ENCODE assay signal across 18 cellular contexts in the genomic region with DNA sequence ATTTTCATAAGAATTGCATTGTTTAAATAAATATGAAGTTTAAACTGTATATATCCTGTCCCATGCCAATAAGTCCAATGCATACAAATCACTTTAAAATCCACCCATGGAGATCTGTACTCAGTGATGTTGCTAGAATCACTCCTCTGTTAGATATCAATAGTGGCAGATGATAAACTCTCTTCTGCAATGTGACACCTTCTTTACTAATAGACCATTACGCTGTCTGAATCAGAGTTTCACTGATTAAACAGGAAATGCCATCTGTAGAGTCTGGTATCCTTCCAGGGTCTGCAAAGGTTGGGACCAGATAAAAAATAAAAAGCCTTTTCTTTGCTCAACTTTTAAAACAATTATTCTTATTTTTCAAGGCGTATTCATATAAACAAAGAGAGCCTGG.
DNase-seq lines count a peak whose midpoint lies in the region; ATAC-seq and TF ChIP-seq lines count a peak whose summit lies in the region.
"Had no signal": no experiment of that assay in that cellular context is flagged by ENCODE, and none has a peak within 500 bp of the region (broad histone marks: within the 10 kb centered on the region; RNA-seq: fewer than 3 reads in every experiment).

No MANE protein-coding gene starts in this region.

- H3K4me3 ChIP-seq in mammary epithelial cell (replicated peaks in 1 of 3; ENCODE audit: insufficient read depth in 1 of 3, low read depth in 2 of 3, low read length in 3 of 3): no peak overlapping the region
- no peak overlapping the region for H3K4me3 ChIP-seq in breast epithelium
- H3K4me3 ChIP-seq in SK-N-SH (ENCODE audit: low read depth in 2 of 2, low read length in 1 of 2): no peak overlapping the region
- H3K4me3 ChIP-seq: BLaER1, HAP-1, PC-9 had no signal

- no peaks in the 10 kb centered on the region for H3K27me3 ChIP-seq in mammary epithelial cell (ENCODE audit: insufficient read depth, low read length)
- H3K27me3 ChIP-seq in breast epithelium: peaks cover 0 to 12% of the 10 kb centered on the region in 2 donors
- no peaks in the 10 kb centered on the region for H3K27me3 ChIP-seq in SK-N-SH (ENCODE audit: insufficient read depth)
- H3K27me3 ChIP-seq: BLaER1 had no signal

- intact Hi-C loops in mammary epithelial cell (cut with micrococcal nuclease): no loop called here
- intact Hi-C loops in breast epithelium (cut with DNase I; ENCODE audit: low total_unique reads): no loop called here

- no peaks in the 10 kb centered on the region for H3K79me2 ChIP-seq in mammary epithelial cell (ENCODE audit: insufficient read depth, low read length)
- H3K79me2 ChIP-seq in SK-N-SH (ENCODE audit: insufficient read depth): no peaks in the 10 kb centered on the region

- no peak overlapping the region for H3K9ac ChIP-seq in mammary epithelial cell (ENCODE audit: insufficient read depth, low read length)
- H3K9ac ChIP-seq in SK-N-SH: no peak overlapping the region
- H3K9ac ChIP-seq: BLaER1 had no signal

- TF ChIP-seq CTCF in mammary epithelial cell (conservative IDR thresholded peaks at IDR 0.05 in 1 of 2, IDR thresholded peaks at IDR 0.05 in 1 of 2; ENCODE audit: extremely low read depth in 1 of 2, insufficient read depth in 1 of 2, low read depth in 1 of 2, low read length in 2 of 2) (no peak), breast epithelium (IDR thresholded peaks at IDR 0.05) (no peak), SK-N-SH (IDR thresholded peaks at IDR 0.05) (no peak)

- TF ChIP-seq POLR2A in breast epithelium (IDR thresholded peaks at IDR 0.05): no peak

- no peak for ATAC-seq in HG02884 (IDR thresholded peaks at IDR 0.05; ENCODE audit: unreplicated experiment)
- ATAC-seq in HG03175 (IDR thresholded peaks at IDR 0.05; ENCODE audit: unreplicated experiment): no peak
- ATAC-seq: CD8-positive, alpha-beta T cell; T-cell had no signal

- TF ChIP-seq EP300 in SK-N-SH (IDR thresholded peaks at IDR 0.05; ENCODE audit: borderline replicate concordance in 1 of 2, low read depth in 1 of 2, low read length in 1 of 2): peak; percentile 14 to 23; a peak in 2 of 4 replicates

- no peaks in the 10 kb centered on the region for H3K36me3 ChIP-seq in mammary epithelial cell (ENCODE audit: insufficient read depth, low read length)
- H3K36me3 ChIP-seq in breast epithelium: no peaks in the 10 kb centered on the region
- H3K36me3 ChIP-seq in SK-N-SH (replicated peaks in 1 of 2; ENCODE audit: control insufficient read depth in 1 of 2, insufficient read depth in 2 of 2, low read length in 1 of 2): no peaks in the 10 kb centered on the region
- H3K36me3 ChIP-seq: BLaER1, HAP-1 had no signal

- no peaks in the 10 kb centered on the region for H3K4me1 ChIP-seq in mammary epithelial cell (ENCODE audit: insufficient read depth, low read length)
- H3K4me1 ChIP-seq in breast epithelium: no peaks in the 10 kb centered on the region
- peaks cover 28 to 67% of the 10 kb centered on the region in 2 experiments for H3K4me1 ChIP-seq in SK-N-SH (ENCODE audit: control insufficient read depth in 1 of 2, insufficient read depth in 2 of 2, low read depth in 1 of 2, low read length in 1 of 2)
- H3K4me1 ChIP-seq: BLaER1, HAP-1 had no signal

- CTCF ChIA-PET in mammary epithelial cell (lab: Charles Lee; ENCODE audit: low non-redundant PET): no interaction called here
- CTCF ChIA-PET in SK-N-SH (lab: Yijun Ruan, JAX): interaction anchor here (0.6 to 5.4 kb wide), 3 partner anchors 20 to 1398 kb away, joined by 3 to 45 read pairs (median 29); no protein-coding TSS in a partner anchor

- H3K4me2 ChIP-seq in mammary epithelial cell (ENCODE audit: insufficient read depth, low read depth, low read length) (no peak overlapping the region), SK-N-SH (peak overlapping the region; percentile 55)
- H3K4me2 ChIP-seq: BLaER1, PC-9 had no signal

- peak; percentile 8 for DNase-seq in mammary epithelial cell
- DNase-seq in breast epithelium (ENCODE audit: low spot score in 2 of 2): no peak
- DNase-seq in NCI-H2171 treated with DMSO at 0.1 percent for 48 hours (lab: John Stamatoyannopoulos, UW): peak; percentile 88
- DNase-seq in SK-N-SH: no peak
- DNase-seq in NK-92 treated with Interleukin-12 subunit alpha and Interleukin-12 subunit beta, amount 100 ng/mL, for 24 hours (lab: John Stamatoyannopoulos, UW): no peak
- DNase-seq in NCI-H2029 (lab: John Stamatoyannopoulos, UW): no peak
- DNase-seq: CD8-positive, alpha-beta T cell; Kasumi-1; NCI-H1436 treated with DMSO at 0.1 percent for 48 hours; NCI-H2081 treated with DMSO at 0.1 percent for 48 hours; NCI-H226; NCI-H526; T-cell had no signal

- no peaks in the 10 kb centered on the region for H3K9me2 ChIP-seq in SK-N-SH

- H2AFZ ChIP-seq in mammary epithelial cell (ENCODE audit: low read depth, low read length): no peak overlapping the region
- H2AFZ ChIP-seq in SK-N-SH (ENCODE audit: low read depth): peak overlapping the region; percentile 47; the same call in 1 of the 2 replicates
- H2AFZ ChIP-seq: PC-9 had no signal

- H3K27ac ChIP-seq in mammary epithelial cell (ENCODE audit: insufficient read depth, low read depth, low read length): no peak overlapping the region
- H3K27ac ChIP-seq in breast epithelium: no peak overlapping the region
- H3K27ac ChIP-seq in SK-N-SH (ENCODE audit: low read depth in 2 of 2, low read length in 1 of 2): peak overlapping the region in 1 of 2 experiments; percentile 85; a peak in 2 of 4 replicates
- H3K27ac ChIP-seq: BLaER1, PC-9 had no signal

- 85% methylated on average over 2 of the region's 2 CpGs for WGBS in mammary epithelial cell (ENCODE audit: low coverage, missing lambda C conversion rate)
- WGBS in SK-N-SH (ENCODE audit: low lambda C conversion rate): 23% methylated on average over 2 of the region's 2 CpGs

- H4K20me1 ChIP-seq in mammary epithelial cell (ENCODE audit: insufficient read depth, low read length): no peaks in the 10 kb centered on the region
- no peaks in the 10 kb centered on the region for H4K20me1 ChIP-seq in SK-N-SH (ENCODE audit: insufficient read depth)
- H4K20me1 ChIP-seq: BLaER1 had no signal

- no peak for TF ChIP-seq RAD21 in SK-N-SH (IDR thresholded peaks at IDR 0.05; ENCODE audit: low read length)

- POLR2A ChIA-PET in SK-N-SH (lab: Yijun Ruan, JAX): no interaction called here

- H3K9me3 ChIP-seq in mammary epithelial cell (replicated peaks; ENCODE audit: insufficient read depth, low read length) (no peaks in the 10 kb centered on the region), breast epithelium (no peaks in the 10 kb centered on the region), SK-N-SH (no peaks in the 10 kb centered on the region)
- H3K9me3 ChIP-seq: BLaER1, HAP-1 had no signal

- H3F3A ChIP-seq in SK-N-SH (replicated peaks; ENCODE audit: insufficient read depth): no peaks in the 10 kb centered on the region

- in situ Hi-C loops in mammary epithelial cell (cut with MboI; ENCODE audit: low sequenced_read_pairs in 2 of 2): no loop called here

- dilution Hi-C loops in mammary epithelial cell (cut with HindIII; ENCODE audit: low sequenced_read_pairs): no loop called here

- BruUV-seq in mammary epithelial cell (replicated peaks; lab: Mats Ljungman, UMichigan): no TSS peak

TF ChIP-seq in SK-N-SH, 30 proteins besides CTCF, POLR2A, EP300 and RAD21 (continues in another document):
- TF ChIP-seq, protein P1, sequence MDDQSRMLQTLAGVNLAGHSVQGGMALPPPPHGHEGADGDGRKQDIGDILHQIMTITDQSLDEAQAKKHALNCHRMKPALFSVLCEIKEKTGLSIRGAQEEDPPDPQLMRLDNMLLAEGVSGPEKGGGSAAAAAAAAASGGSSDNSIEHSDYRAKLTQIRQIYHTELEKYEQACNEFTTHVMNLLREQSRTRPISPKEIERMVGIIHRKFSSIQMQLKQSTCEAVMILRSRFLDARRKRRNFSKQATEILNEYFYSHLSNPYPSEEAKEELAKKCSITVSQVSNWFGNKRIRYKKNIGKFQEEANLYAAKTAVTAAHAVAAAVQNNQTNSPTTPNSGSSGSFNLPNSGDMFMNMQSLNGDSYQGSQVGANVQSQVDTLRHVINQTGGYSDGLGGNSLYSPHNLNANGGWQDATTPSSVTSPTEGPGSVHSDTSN (IDR thresholded peaks at IDR 0.05): peak; percentile 71
- TF ChIP-seq RXRA (IDR thresholded peaks at IDR 0.05; ENCODE audit: borderline replicate concordance, low read depth): no peak
- TF ChIP-seq, protein P2, sequence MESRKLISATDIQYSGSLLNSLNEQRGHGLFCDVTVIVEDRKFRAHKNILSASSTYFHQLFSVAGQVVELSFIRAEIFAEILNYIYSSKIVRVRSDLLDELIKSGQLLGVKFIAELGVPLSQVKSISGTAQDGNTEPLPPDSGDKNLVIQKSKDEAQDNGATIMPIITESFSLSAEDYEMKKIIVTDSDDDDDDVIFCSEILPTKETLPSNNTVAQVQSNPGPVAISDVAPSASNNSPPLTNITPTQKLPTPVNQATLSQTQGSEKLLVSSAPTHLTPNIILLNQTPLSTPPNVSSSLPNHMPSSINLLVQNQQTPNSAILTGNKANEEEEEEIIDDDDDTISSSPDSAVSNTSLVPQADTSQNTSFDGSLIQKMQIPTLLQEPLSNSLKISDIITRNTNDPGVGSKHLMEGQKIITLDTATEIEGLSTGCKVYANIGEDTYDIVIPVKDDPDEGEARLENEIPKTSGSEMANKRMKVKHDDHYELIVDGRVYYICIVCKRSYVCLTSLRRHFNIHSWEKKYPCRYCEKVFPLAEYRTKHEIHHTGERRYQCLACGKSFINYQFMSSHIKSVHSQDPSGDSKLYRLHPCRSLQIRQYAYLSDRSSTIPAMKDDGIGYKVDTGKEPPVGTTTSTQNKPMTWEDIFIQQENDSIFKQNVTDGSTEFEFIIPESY (IDR thresholded peaks at IDR 0.05; ENCODE audit: borderline replicate concordance, low read depth): no peak
- TF ChIP-seq SIN3A (IDR thresholded peaks at IDR 0.05; ENCODE audit: borderline replicate concordance, low read depth, low read length): no peak
- peak; percentile 18; the same call in 1 of the 2 replicates for TF ChIP-seq RCOR1 (IDR thresholded peaks at IDR 0.05; ENCODE audit: low read length)
- no peak for TF ChIP-seq NRF1 (IDR thresholded peaks at IDR 0.05; ENCODE audit: low read depth, low read length)
- peak; percentile 11; the same call in 1 of the 2 replicates for TF ChIP-seq NFIC (IDR thresholded peaks at IDR 0.05; ENCODE audit: borderline replicate concordance)
- TF ChIP-seq RFX5 (IDR thresholded peaks at IDR 0.05; ENCODE audit: low read length): no peak
- TF ChIP-seq ELF1 (IDR thresholded peaks at IDR 0.05): no peak
- TF ChIP-seq CHD2 (IDR thresholded peaks at IDR 0.05; ENCODE audit: low read length, partially characterized antibody): no peak
- TF ChIP-seq YY1 (IDR thresholded peaks at IDR 0.05; ENCODE audit: low read depth): no peak
- TF ChIP-seq TAF1 (IDR thresholded peaks at IDR 0.05; ENCODE audit: borderline replicate concordance, low read depth, low read length): no peak
- TF ChIP-seq POLR2AphosphoS5 (IDR thresholded peaks at IDR 0.05; ENCODE audit: low read depth, low read length): peak; percentile 16; the same call in 1 of the 2 replicates
- peak; percentile 74 for TF ChIP-seq TCF12 (IDR thresholded peaks at IDR 0.05)
- TF ChIP-seq FOXM1 (IDR thresholded peaks at IDR 0.05; ENCODE audit: low read depth): no peak
- no peak for TF ChIP-seq GABPA (IDR thresholded peaks at IDR 0.05; ENCODE audit: low read depth)
- no peak for TF ChIP-seq TEAD4 (IDR thresholded peaks at IDR 0.05; ENCODE audit: borderline replicate concordance, insufficient read depth)

Comparison
In these comparisons a context has a peak if more than half of its experiments do, and no peak if none do; other contexts are left out.
1. DNase-seq: peak in mammary epithelial cell (single experiment) and NCI-H2171 treated with DMSO at 0.1 percent for 48 hours (single experiment); none in breast epithelium (0 of 2), SK-N-SH (single experiment), NK-92 treated with Interleukin-12 subunit alpha and Interleukin-12 subunit beta, amount 100 ng/mL, for 24 hours (single experiment) and NCI-H2029 (single experiment).